Comparison of ENCODE assay signal across 8 cellular contexts in the genomic region with DNA sequence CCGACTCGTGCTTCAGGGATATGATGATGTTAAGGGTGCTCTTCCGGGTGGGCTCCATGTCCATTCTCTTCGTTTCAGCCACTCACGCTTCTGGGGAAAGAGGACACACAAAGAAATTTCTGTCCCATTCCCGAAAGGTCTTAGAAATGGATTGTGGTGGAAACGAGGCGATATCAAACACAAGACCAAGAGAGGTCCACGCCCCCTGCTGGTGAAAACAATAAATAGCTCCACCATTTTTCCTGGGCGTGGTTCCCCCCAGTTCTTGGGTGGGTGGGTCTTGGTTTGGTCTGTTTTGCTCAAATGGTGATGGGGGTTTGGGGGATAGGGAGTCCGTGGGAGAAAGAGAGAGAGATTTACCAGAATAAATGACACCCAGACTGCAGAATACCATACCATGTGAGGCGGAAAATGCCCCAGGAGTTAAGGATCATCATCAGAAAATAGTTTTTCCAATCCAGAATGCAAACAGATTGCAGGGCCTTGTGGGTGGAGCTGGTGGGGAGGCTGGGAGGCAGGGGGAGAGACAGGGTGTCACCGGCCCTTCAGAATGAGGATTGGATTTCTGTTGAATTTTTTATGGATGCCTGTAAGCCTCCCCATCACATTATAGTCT. TPM values are rescaled to one million over a fixed set of nuclear protein-coding genes. Genes with fewer than 3 reads are reported as not detected.
A peak's percentile ranks its signal among the peaks of the same experiment; 100 is the strongest.
DNase-seq lines count a peak whose midpoint lies in the region; ATAC-seq and TF ChIP-seq lines count a peak whose summit lies in the region.

No MANE protein-coding gene starts in this region.

- no peak overlapping the region for H3K27ac ChIP-seq in AG04450 (ENCODE audit: low read depth, low read length)

- no peaks in the 10 kb centered on the region for H3K27me3 ChIP-seq in AG04450 (ENCODE audit: control insufficient read depth, insufficient read depth, low read length)

- peaks cover 20% of the 10 kb centered on the region for H3K9me3 ChIP-seq in AG04450 (ENCODE audit: control insufficient read depth, insufficient read depth, low read length)

- H3K27ac Mint-ChIP-seq in endothelial cell (ENCODE audit: unreplicated experiment) = peak overlapping the region; percentile 92

- peak; percentile 25 for TF ChIP-seq CTCF in AG04450 (IDR thresholded peaks at IDR 0.05; ENCODE audit: low read depth, low read length)
- peak; percentile 89 for TF ChIP-seq CTCF in endothelial cell (IDR thresholded peaks at IDR 0.05; ENCODE audit: unreplicated experiment)
- peak; percentile 31 for TF ChIP-seq CTCF in retinal pigment epithelial cell (conservative IDR thresholded peaks at IDR 0.05; ENCODE audit: low read depth, low read length)

- CTCF ChIA-PET in AG04450 (lab: Charles Lee) = interaction anchor here (0.6 to 1.0 kb wide), 2 partner anchors 303 to 632 kb away, joined by 3 to 6 read pairs; no protein-coding TSS in a partner anchor

- no peak overlapping the region for H3K4me3 ChIP-seq in AG04450 (ENCODE audit: low read depth, low read length)
- H3K4me3 ChIP-seq in retinal pigment epithelial cell (ENCODE audit: low read length) = no peak overlapping the region

- no peak overlapping the region for H3K4me3 Mint-ChIP-seq in endothelial cell (ENCODE audit: unreplicated experiment)

- ATAC-seq in HG02588 (IDR thresholded peaks at IDR 0.05; ENCODE audit: unreplicated experiment) (no peak), HG03108 (IDR thresholded peaks at IDR 0.05; ENCODE audit: unreplicated experiment) (no peak)

- POLR2A ChIA-PET in AG04450 (lab: Yijun Ruan, JAX) = no interaction called here

- peaks cover 34% of the 10 kb centered on the region for H3K4me1 Mint-ChIP-seq in endothelial cell (ENCODE audit: unreplicated experiment)

- H3K36me3 Mint-ChIP-seq in endothelial cell (ENCODE audit: low read depth, unreplicated experiment) = no peaks in the 10 kb centered on the region

- no peaks in the 10 kb centered on the region for H3K27me3 Mint-ChIP-seq in endothelial cell (ENCODE audit: unreplicated experiment)

- H3K9me3 Mint-ChIP-seq in endothelial cell (ENCODE audit: unreplicated experiment) = no peaks in the 10 kb centered on the region

- DNase-seq in AG04450 (ENCODE audit: low read depth, low spot score) (no peak), EH (ENCODE audit: low read depth) (peak; percentile 16), NCI-H2227 (lab: John Stamatoyannopoulos, UW; ENCODE audit: unreplicated experiment) (peak; percentile 84), endothelial cell (ENCODE audit: low spot score) (peak; percentile 33), retinal pigment epithelial cell (ENCODE audit: low read depth) (no peak), A172 (ENCODE audit: low spot score) (no peak)

RNA-seq across cellular contexts. Expression of a gene that starts 55.6 kb away (rescaled TPM):
- not detected in 2 replicates for polyA plus RNA-seq in AG04450 (2011; rRNA removed)
- not detected in 2 replicates for polyA minus RNA-seq in AG04450 (2011; rRNA and poly(A)+ RNA removed)
- total RNA-seq in endothelial cell (ENCODE audit: unreplicated experiment) = 3.6 TPM
- not detected in 2 replicates for total RNA-seq in A172 (2014; rRNA removed; shearing (Covaris generic))

Comparison
In these comparisons a context has a peak if more than half of its experiments do, and no peak if none do; other contexts are left out.
1. DNase-seq: peak in EH (single experiment), NCI-H2227 (single experiment) and endothelial cell (single experiment); none in AG04450 (single experiment), retinal pigment epithelial cell (single experiment) and A172 (single experiment).
2. CTCF ChIP-seq: peak in every context shown above with its lines; median percentile 89 in endothelial cell; 31 in retinal pigment epithelial cell; 25 in AG04450.